Comparison of ENCODE assay signal across 11 cellular contexts in the genomic region with DNA sequence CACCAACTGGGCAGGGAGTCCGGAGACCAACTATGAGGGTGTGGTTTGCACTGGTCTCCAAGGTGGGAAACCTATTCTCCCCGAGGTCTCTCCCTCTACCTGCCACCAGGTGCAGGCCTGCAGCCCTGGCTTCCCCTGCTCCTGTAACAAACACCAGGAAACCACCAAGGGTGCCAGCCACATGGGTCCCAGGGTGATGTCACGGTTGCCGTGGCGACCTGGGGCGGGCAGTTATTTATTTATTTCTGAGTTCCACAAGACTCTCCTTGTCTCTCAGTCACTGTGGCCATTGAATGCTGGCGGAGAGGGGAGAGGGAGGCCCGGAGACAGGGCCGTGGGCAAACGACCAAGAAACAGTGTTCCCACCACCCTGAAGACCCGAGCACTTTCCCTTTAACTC. TPM values are rescaled to one million over a fixed set of nuclear protein-coding genes. Genes with fewer than 3 reads are reported as not detected.
DNase-seq lines count a peak whose midpoint lies in the region; ATAC-seq, FAIRE-seq and TF ChIP-seq lines count a peak whose summit lies in the region.
"Had no signal": no experiment of that assay in that cellular context is flagged by ENCODE, and none has a peak within 500 bp of the region (broad histone marks: within the 10 kb centered on the region; RNA-seq: fewer than 3 reads in every experiment).

No MANE protein-coding gene starts in this region.

- H3K4me3 ChIP-seq in pancreas (no peak overlapping the region), left ventricle myocardium inferior (no peak overlapping the region)
- H3K4me3 ChIP-seq: thoracic aorta had no signal

- intact Hi-C loops in pancreas (cut with DNase I) (no loop called here), left ventricle myocardium inferior (cut with micrococcal nuclease) (no loop called here)

- no peak for FAIRE-seq in pancreas (lab: Jason Lieb, UNC)

- DNase-seq in G401 (ENCODE audit: low spot score): peak; percentile 28
- peak; percentile 63 to 65 for DNase-seq in NCI-H2081 (lab: John Stamatoyannopoulos, UW)
- DNase-seq in caudate nucleus (lab: John Stamatoyannopoulos, UW): peak in 59 of 61 donors; percentile 9 to 93 (median 74)
- peak; percentile 54 to 86 (median 77) for DNase-seq in pancreas
- no peak for DNase-seq in NK-92 treated with Interleukin-12 subunit alpha and Interleukin-12 subunit beta, amount 100 ng/mL, for 24 hours (lab: John Stamatoyannopoulos, UW)
- no peak for DNase-seq in activated CD8-positive, alpha-beta memory T cell treated with anti-CD3 and anti-CD28 coated beads, Interleukin-2, amount 50 U/mL, for 4 hours
- no peak for DNase-seq in left ventricle myocardium inferior
- DNase-seq: cortex of kidney had no signal

- H3K27me3 ChIP-seq in pancreas (no peaks in the 10 kb centered on the region), left ventricle myocardium inferior (ENCODE audit: low read depth) (peaks cover 86% of the 10 kb centered on the region)

- in situ Hi-C loops in G401 (cut with HindIII; ENCODE audit: low sequenced_read_pairs): no loop called here

- H3K9me3 ChIP-seq in pancreas (no peaks in the 10 kb centered on the region), left ventricle myocardium inferior (replicated peaks) (no peaks in the 10 kb centered on the region)
- H3K9me3 ChIP-seq: thoracic aorta had no signal

- H3K36me3 ChIP-seq in pancreas (no peaks in the 10 kb centered on the region), left ventricle myocardium inferior (no peaks in the 10 kb centered on the region)
- H3K36me3 ChIP-seq: thoracic aorta had no signal

- WGBS in pancreas, 2 donors: 30 to 39% methylated on average over 11 of the region's 11 CpGs

- TF ChIP-seq CTCF in pancreas (IDR thresholded peaks at IDR 0.05) (no peak), left ventricle myocardium inferior (IDR thresholded peaks at IDR 0.05; ENCODE audit: borderline replicate concordance) (no peak)

- no peaks in the 10 kb centered on the region for H3K4me1 ChIP-seq in pancreas
- no peaks in the 10 kb centered on the region for H3K4me1 ChIP-seq in left ventricle myocardium inferior

- peak; percentile 87 to 98 (median 96) for ATAC-seq in pancreas
- no peak for ATAC-seq in HG02885 (IDR thresholded peaks at IDR 0.05; ENCODE audit: poor library complexity, unreplicated experiment)

- H3K27ac ChIP-seq in caudate nucleus (ENCODE audit: low read depth, low read length) (peak overlapping the region; percentile 36), pancreas (peak overlapping the region in 3 of 4 donors; percentile 19 to 39 (median 31)), left ventricle myocardium inferior (replicated peaks) (no peak overlapping the region)
- H3K27ac ChIP-seq: thoracic aorta had no signal

RNA-seq across cellular contexts. Expression of gene MMD2, which starts 27.1 kb away (rescaled TPM):
- not detected in 2 replicates for total RNA-seq in G401 (2014; rRNA removed; shearing (Covaris generic))
- total RNA-seq in pancreas (not detected), left ventricle myocardium inferior (not detected)
- polyA plus RNA-seq in pancreas: under 1 TPM in 1 of 2 donors, not detected in 1; 0.05 TPM
- total RNA-seq: skeletal muscle tissue, thoracic aorta had no signal

RNA-seq across cellular contexts. Expression of gene RADIL, which starts 48.4 kb away (rescaled TPM):
- total RNA-seq in G401 (2014; rRNA removed; shearing (Covaris generic)): 7.3 and 14.8 TPM in 2 replicates
- total RNA-seq in pancreas (10 to 100 TPM in 1 of 6 donors, 1 to 10 TPM in 4, under 1 TPM in 1; 0.58 to 10.0 (median 3.3) TPM), left ventricle myocardium inferior (4.5 TPM)
- polyA plus RNA-seq in pancreas: 10 to 100 TPM in 1 of 2 donors, 1 to 10 TPM in 1; 2.8 to 11.2 TPM

Comparison
In these comparisons a context has a peak if more than half of its experiments do, and no peak if none do; other contexts are left out.
1. DNase-seq: peak in G401 (single experiment), NCI-H2081 (2 of 2), caudate nucleus (59 of 61) and pancreas (6 of 6); none in NK-92 treated with Interleukin-12 subunit alpha and Interleukin-12 subunit beta, amount 100 ng/mL, for 24 hours (single experiment), activated CD8-positive, alpha-beta memory T cell treated with anti-CD3 and anti-CD28 coated beads, Interleukin-2, amount 50 U/mL, for 4 hours (single experiment) and left ventricle myocardium inferior (single experiment).